ENCODE assay signal across 8 cellular contexts in genomic region chr2:186498834-186499233, GRCh38.
"Had no signal": no experiment of that assay in that cellular context is flagged by ENCODE, and none has a peak within 500 bp of the region (broad histone marks: within the 10 kb centered on the region; RNA-seq: fewer than 3 reads in every experiment).

No MANE protein-coding gene starts in this region.

- ATAC-seq: left colon, lower lobe of right lung had no signal

- DNase-seq: adrenal gland; dermis blood vessel endothelial cell; left colon; lower lobe of right lung; posterior cingulate gyrus; retina; stimulated activated CD4-positive, alpha-beta T cell treated with anti-CD3 and anti-CD28 coated beads, Interleukin-4, amount 100 ng/mL, for 4 hours; stimulated activated CD8-positive, alpha-beta memory T cell treated with anti-CD3 and anti-CD28 coated beads, Interleukin-4, amount 100 ng/mL, for 48 hours had no signal
